In the genomic region with DNA sequence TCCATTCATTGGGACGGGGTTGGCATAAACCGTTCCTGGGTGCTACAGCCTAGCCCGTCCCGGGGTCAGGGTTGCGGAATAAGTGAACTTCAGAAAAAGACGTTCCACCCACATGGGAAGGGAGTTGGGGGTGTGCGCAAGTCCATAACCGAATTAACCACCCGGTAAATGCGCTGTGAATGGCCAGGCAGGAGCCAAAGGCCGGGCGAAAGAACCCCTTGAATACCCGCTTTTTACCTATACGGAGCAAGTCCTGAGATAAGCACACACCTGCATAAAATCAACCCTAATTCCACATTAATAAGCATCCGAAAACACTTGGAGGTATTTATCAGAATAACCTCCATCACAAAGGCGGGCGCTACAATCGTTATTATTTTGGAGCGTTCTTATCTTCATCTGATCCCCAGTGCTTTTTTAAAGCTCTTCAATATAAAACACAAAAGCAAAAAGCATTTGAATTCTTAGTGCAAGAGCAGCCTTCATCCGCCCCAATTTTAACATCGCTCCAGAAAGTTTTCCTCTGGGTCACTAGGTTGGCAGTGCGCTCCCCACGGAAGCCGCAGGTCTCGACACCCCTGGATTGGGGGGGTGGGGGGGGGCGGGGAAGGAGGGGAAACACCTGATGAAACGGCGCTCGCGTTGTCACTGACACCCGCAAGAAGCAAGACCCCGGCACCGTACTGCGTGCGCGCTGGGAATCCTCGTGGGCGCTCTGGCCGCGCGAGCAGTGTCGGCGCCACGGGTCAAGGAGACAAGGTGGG, we compare ENCODE assay signal across 8 cellular contexts. TPM values are rescaled to one million over a fixed set of nuclear protein-coding genes. Genes with fewer than 3 reads are reported as not detected.
DNase-seq lines count a peak whose midpoint lies in the region; ATAC-seq and TF ChIP-seq lines count a peak whose summit lies in the region.

No MANE protein-coding gene starts in this region.

- 4 to 6% (median 5%) methylated on average over 43 to 44 of the region's 44 CpGs for WGBS in heart left ventricle, 4 donors
- WGBS in lower leg skin, 2 donors: 5 to 10% methylated on average over 43 of the region's 44 CpGs
- WGBS in aorta, 2 donors: 5 to 7% methylated on average over 44 of the region's 44 CpGs

- ATAC-seq in heart left ventricle: no peak
- ATAC-seq in left ventricle myocardium superior: no peak
- ATAC-seq in aorta (ENCODE audit: low FRiP score): no peak
- no peak for ATAC-seq in GM21723 (IDR thresholded peaks at IDR 0.05; ENCODE audit: unreplicated experiment)

- intact Hi-C loops in heart left ventricle (cut with DNase I): no loop called here
- intact Hi-C loops in left ventricle myocardium superior (cut with micrococcal nuclease): no loop called here
- intact Hi-C loops in lower leg skin (cut with DNase I; ENCODE audit: low total_unique reads): no loop called here
- intact Hi-C loops in aorta (cut with DNase I): loop anchor here (2.0 to 10.0 kb wide), 4 partner anchors 152 to 799 kb away; no protein-coding TSS in a partner anchor

- peak overlapping the region; percentile 81 for H3K9ac ChIP-seq in adipocyte (ENCODE audit: low read length)

- no peak for TF ChIP-seq CTCF in heart left ventricle (IDR thresholded peaks at IDR 0.05)
- TF ChIP-seq CTCF in lower leg skin (IDR thresholded peaks at IDR 0.05): no peak

- H3K4me3 ChIP-seq in heart left ventricle: peak overlapping the region; percentile 3 to 97 (median 82)
- H3K4me3 ChIP-seq in adipocyte (ENCODE audit: low read length): peak overlapping the region; percentile 91
- H3K4me3 ChIP-seq in lower leg skin (ENCODE audit: low read depth, poor library complexity, severe bottlenecking): peak overlapping the region; percentile 34
- H3K4me3 ChIP-seq in aorta (ENCODE audit: low read length in 2 of 2): peak overlapping the region; percentile 50 to 75

- H3K27ac ChIP-seq in heart left ventricle (no peak overlapping the region), aorta (ENCODE audit: low read depth in 1 of 2, low read length in 2 of 2) (no peak overlapping the region)

- H3K27me3 ChIP-seq in heart left ventricle (peaks cover 48 to 83% (median 77%) of the 10 kb centered on the region in 9 donors), adipocyte (replicated peaks; ENCODE audit: control insufficient read depth, insufficient read depth, low read length) (no peaks in the 10 kb centered on the region), aorta (ENCODE audit: control insufficient read depth in 1 of 2, insufficient read depth in 2 of 2, low read length in 1 of 2) (no peaks in the 10 kb centered on the region)

- H3K36me3 ChIP-seq in heart left ventricle: no peaks in the 10 kb centered on the region
- no peaks in the 10 kb centered on the region for H3K36me3 ChIP-seq in adipocyte (ENCODE audit: control insufficient read depth, insufficient read depth, low read length, severe bottlenecking)
- H3K36me3 ChIP-seq in aorta (ENCODE audit: control insufficient read depth in 1 of 2, insufficient read depth in 2 of 2, low read length in 1 of 2): no peaks in the 10 kb centered on the region

- H3K9me3 ChIP-seq in heart left ventricle: no peaks in the 10 kb centered on the region
- no peaks in the 10 kb centered on the region for H3K9me3 ChIP-seq in adipocyte (ENCODE audit: control insufficient read depth, low read length)
- no peaks in the 10 kb centered on the region for H3K9me3 ChIP-seq in aorta (ENCODE audit: control insufficient read depth, low read length)

- H3K4me1 ChIP-seq in heart left ventricle: peaks cover 6 to 46% (median 27%) of the 10 kb centered on the region in 12 donors
- H3K4me1 ChIP-seq in adipocyte (ENCODE audit: control insufficient read depth, insufficient read depth, low read length): peaks cover 30% of the 10 kb centered on the region
- no peaks in the 10 kb centered on the region for H3K4me1 ChIP-seq in aorta (ENCODE audit: control insufficient read depth in 1 of 2, insufficient read depth in 2 of 2, low read length in 2 of 2)

- DNase-seq in heart left ventricle (no peak), left ventricle myocardium superior (no peak), adipocyte (ENCODE audit: low read depth) (peak; percentile 56), lower leg skin (ENCODE audit: low spot score in 2 of 2) (no peak), aorta (no peak), NCI-H2029 (lab: John Stamatoyannopoulos, UW) (no peak)
- DNase-seq in central memory CD4-positive, alpha-beta T cell: no peak

- TF ChIP-seq POLR2A in heart left ventricle (IDR thresholded peaks at IDR 0.05) (no peak), lower leg skin (IDR thresholded peaks at IDR 0.05) (no peak)

RNA-seq across cellular contexts. Expression of gene SATB2, which starts 1.2 kb away (rescaled TPM):
- 1 to 10 TPM in 6 of 9 donors, under 1 TPM in 3; 0.52 to 3.3 (median 1.3) TPM for total RNA-seq in heart left ventricle
- under 1 TPM; 0.38 to 0.54 TPM for polyA plus RNA-seq in heart left ventricle
- 1.3 TPM for total RNA-seq in left ventricle myocardium superior
- 1 to 10 TPM; 2.6 to 3.7 (median 3.3) TPM for total RNA-seq in lower leg skin
- 10 to 100 TPM in 1 of 2 donors, 1 to 10 TPM in 1; 9.9 to 14.5 TPM for total RNA-seq in aorta
- 1 to 10 TPM; 1.3 to 1.9 TPM for polyA plus RNA-seq in aorta

Comparison
In these comparisons a context has a peak if more than half of its experiments do, and no peak if none do; other contexts are left out.
1. H3K4me3 ChIP-seq: peak in every context shown above with its lines; median percentile 91 in adipocyte; 82 in heart left ventricle; 62 in aorta; 34 in lower leg skin.
2. intact Hi-C loops: an anchor here in aorta (2.0 to 10.0 kb wide); none called in heart left ventricle, left ventricle myocardium superior and lower leg skin.